Comparison of ENCODE assay signal across 16 cellular contexts in genomic region chr1:157390646-157391045, GRCh38.
A peak's percentile ranks its signal among the peaks of the same experiment; 100 is the strongest.
DNase-seq lines count a peak whose midpoint lies in the region; ATAC-seq and TF ChIP-seq lines count a peak whose summit lies in the region.
"Had no signal": no experiment of that assay in that cellular context is flagged by ENCODE, and none has a peak within 500 bp of the region (broad histone marks: within the 10 kb centered on the region; RNA-seq: fewer than 3 reads in every experiment).

No MANE protein-coding gene starts in this region.

- no peaks in the 10 kb centered on the region for H3K9me3 ChIP-seq in psoas muscle

- 23 to 32% (median 25%) methylated on average over 6 of the region's 6 CpGs for WGBS in psoas muscle, 3 donors

- no peaks in the 10 kb centered on the region for H3K4me1 ChIP-seq in psoas muscle

- in situ Hi-C loops in astrocyte of the cerebellum (cut with HindIII; ENCODE audit: low sequenced_read_pairs) = no loop called here

- peaks cover 18% of the 10 kb centered on the region for H3K4me1 Mint-ChIP-seq in HFFc6 (ENCODE audit: low read depth)
- H3K4me1 Mint-ChIP-seq: stimulated activated effector memory CD8-positive, alpha-beta T cell treated with anti-CD3 and anti-CD28 coated beads, Interleukin-12 subunit alpha, Interleukin-12 subunit beta, amount 100 ng/mL, for 72 hours had no signal

- peaks cover 9% of the 10 kb centered on the region for H3K27me3 Mint-ChIP-seq in HFFc6 (ENCODE audit: insufficient read depth)

- H3K36me3 Mint-ChIP-seq in HFFc6 (ENCODE audit: low read depth) = no peaks in the 10 kb centered on the region
- H3K36me3 Mint-ChIP-seq: stimulated activated effector memory CD8-positive, alpha-beta T cell treated with anti-CD3 and anti-CD28 coated beads, Interleukin-12 subunit alpha, Interleukin-12 subunit beta, amount 100 ng/mL, for 72 hours had no signal

- H3K27me3 ChIP-seq in psoas muscle (ENCODE audit: insufficient read depth in 3 of 3, low read length in 2 of 3) = peaks cover 0 to 3% (median 0%) of the 10 kb centered on the region in 3 donors

- no peak for ATAC-seq in psoas muscle
- ATAC-seq in left cardiac atrium = no peak
- ATAC-seq: stimulated activated effector memory CD8-positive, alpha-beta T cell treated with anti-CD3 and anti-CD28 coated beads, Interleukin-12 subunit alpha, Interleukin-12 subunit beta, amount 100 ng/mL, for 72 hours had no signal

- H3K4me3 ChIP-seq in astrocyte of the cerebellum (ENCODE audit: low read depth, low read length) (no peak overlapping the region), psoas muscle (no peak overlapping the region)

- no peaks in the 10 kb centered on the region for H3K9me3 Mint-ChIP-seq in HFFc6
- H3K9me3 Mint-ChIP-seq: activated T-helper 2 cell treated with anti-CD3 and anti-CD28 coated beads, Interferon-gamma antibody, Interleukin-2, Interleukin-4, amounts not matched to agents 10 μg/mL and 5 μg/mL and 100 μg/mL, durations not matched to agents 14 hours and 24 hours and 36 hours had no signal

- H3K27ac Mint-ChIP-seq in HFFc6 = no peak overlapping the region
- H3K27ac Mint-ChIP-seq: activated T-helper 2 cell treated with anti-CD3 and anti-CD28 coated beads, Interferon-gamma antibody, Interleukin-2, Interleukin-4, amounts not matched to agents 10 μg/mL and 5 μg/mL and 100 μg/mL, durations not matched to agents 14 hours and 24 hours and 36 hours; stimulated activated effector memory CD8-positive, alpha-beta T cell treated with anti-CD3 and anti-CD28 coated beads, Interleukin-12 subunit alpha, Interleukin-12 subunit beta, amount 100 ng/mL, for 72 hours had no signal

- no peaks in the 10 kb centered on the region for H3K36me3 ChIP-seq in psoas muscle (ENCODE audit: insufficient read depth in 1 of 2, low read depth in 1 of 2)

- no peak for TF ChIP-seq CTCF in HFFc6 (IDR thresholded peaks at IDR 0.05)
- TF ChIP-seq CTCF in astrocyte of the cerebellum (IDR thresholded peaks at IDR 0.05; ENCODE audit: low read depth, low read length, missing control alignments) = no peak
- no peak for TF ChIP-seq CTCF in psoas muscle (IDR thresholded peaks at IDR 0.05)

- H3K27ac ChIP-seq in psoas muscle = no peak overlapping the region
- H3K27ac ChIP-seq: KMS-11 had no signal

- peak overlapping the region; percentile 40 for H3K4me3 Mint-ChIP-seq in HFFc6
- H3K4me3 Mint-ChIP-seq: stimulated activated effector memory CD8-positive, alpha-beta T cell treated with anti-CD3 and anti-CD28 coated beads, Interleukin-12 subunit alpha, Interleukin-12 subunit beta, amount 100 ng/mL, for 72 hours had no signal

- intact Hi-C loops in psoas muscle (cut with DNase I) (no loop called here), left cardiac atrium (cut with DNase I) (no loop called here)

- DNase-seq in 8988T = peak; percentile 34
- DNase-seq in HFFc6 = peak; percentile 41
- DNase-seq in astrocyte of the cerebellum (ENCODE audit: low read depth) = peak; percentile 22
- DNase-seq in glomerular visceral epithelial cell (ENCODE audit: extremely low spot score) = peak; percentile 72
- no peak for DNase-seq in psoas muscle
- no peak for DNase-seq in NCI-H1105 treated with DMSO at 0.1 percent for 48 hours (lab: John Stamatoyannopoulos, UW)
- no peak for DNase-seq in activated gamma-delta T cell treated with Interleukin-2 at 50 U/mL for 16 hours
- no peak for DNase-seq in left cardiac atrium
- DNase-seq: activated CD4-positive, CD25-positive, alpha-beta regulatory T cell treated with anti-CD3 and anti-CD28 coated beads, Interleukin-2, amount 50 U/mL, for 72 hours; AML-193; cortex of kidney; H7; NCI-H446 treated with DMSO at 0.1 percent for 48 hours had no signal

Comparison
In these comparisons a context has a peak if more than half of its experiments do, and no peak if none do; other contexts are left out.
1. DNase-seq: peak in 8988T (single experiment), HFFc6 (single experiment), astrocyte of the cerebellum (single experiment) and glomerular visceral epithelial cell (single experiment); none in psoas muscle (0 of 2), NCI-H1105 treated with DMSO at 0.1 percent for 48 hours (single experiment), activated gamma-delta T cell treated with Interleukin-2 at 50 U/mL for 16 hours (single experiment) and left cardiac atrium (single experiment).